Comparison of ENCODE assay signal across 1 cellular context in the genomic region with DNA sequence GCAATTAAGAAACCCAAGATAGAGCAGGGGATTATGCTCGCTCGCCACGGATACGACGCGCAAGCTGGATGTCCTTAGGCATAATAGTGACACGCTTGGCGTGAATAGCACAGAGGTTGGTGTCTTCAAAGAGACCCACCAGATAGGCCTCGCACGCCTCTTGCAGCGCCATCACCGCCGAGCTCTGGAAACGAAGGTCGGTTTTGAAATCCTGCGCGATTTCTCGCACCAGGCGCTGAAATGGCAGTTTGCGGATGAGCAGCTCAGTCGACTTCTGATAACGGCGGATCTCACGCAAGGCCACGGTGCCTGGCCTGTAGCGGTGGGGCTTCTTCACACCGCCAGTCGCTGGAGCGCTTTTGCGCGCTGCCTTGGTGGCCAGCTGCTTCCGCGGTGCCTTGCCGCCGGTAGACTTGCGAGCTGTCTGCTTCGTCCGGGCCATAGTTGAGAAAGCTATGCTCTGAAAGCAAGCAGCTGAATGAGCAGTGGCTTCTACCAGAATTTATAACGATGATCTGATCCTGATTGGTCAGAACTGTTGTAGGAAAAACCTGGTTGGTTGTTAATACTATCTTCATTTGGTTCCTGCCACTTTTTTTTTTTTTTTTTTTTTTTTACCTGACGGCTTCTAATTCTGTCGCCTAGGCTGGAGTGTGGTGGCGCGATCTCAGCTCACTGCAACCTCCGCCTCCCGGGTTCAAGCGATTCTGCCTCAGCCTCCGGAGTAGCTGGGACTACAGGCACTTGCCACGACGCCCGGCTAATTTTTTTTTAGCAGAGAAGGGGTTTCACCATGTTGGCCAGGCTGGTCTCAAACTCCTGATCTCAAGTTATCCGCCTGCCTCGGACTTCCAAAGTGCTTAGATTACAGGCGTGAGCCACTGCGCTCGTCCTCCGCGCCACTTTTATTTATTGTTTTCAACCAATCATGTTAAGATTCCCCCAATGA.
TF ChIP-seq lines count a peak whose summit lies in the region.

No MANE protein-coding gene starts in this region.

TF ChIP-seq in SK-N-SH, 30 proteins besides CTCF, POLR2A, EP300 and RAD21:
- TF ChIP-seq ELF1 (IDR thresholded peaks at IDR 0.05), result peak; percentile 38
- peak; percentile 43; the same call in 1 of the 2 replicates for TF ChIP-seq TCF12 (IDR thresholded peaks at IDR 0.05)
- TF ChIP-seq SMC3 (IDR thresholded peaks at IDR 0.05; ENCODE audit: low read depth, low read length), result no peak
- TF ChIP-seq FOSL2 (IDR thresholded peaks at IDR 0.05; ENCODE audit: borderline replicate concordance, low read depth), result no peak
- TF ChIP-seq, protein P1, sequence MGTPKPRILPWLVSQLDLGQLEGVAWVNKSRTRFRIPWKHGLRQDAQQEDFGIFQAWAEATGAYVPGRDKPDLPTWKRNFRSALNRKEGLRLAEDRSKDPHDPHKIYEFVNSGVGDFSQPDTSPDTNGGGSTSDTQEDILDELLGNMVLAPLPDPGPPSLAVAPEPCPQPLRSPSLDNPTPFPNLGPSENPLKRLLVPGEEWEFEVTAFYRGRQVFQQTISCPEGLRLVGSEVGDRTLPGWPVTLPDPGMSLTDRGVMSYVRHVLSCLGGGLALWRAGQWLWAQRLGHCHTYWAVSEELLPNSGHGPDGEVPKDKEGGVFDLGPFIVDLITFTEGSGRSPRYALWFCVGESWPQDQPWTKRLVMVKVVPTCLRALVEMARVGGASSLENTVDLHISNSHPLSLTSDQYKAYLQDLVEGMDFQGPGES (IDR thresholded peaks at IDR 0.05; ENCODE audit: low read depth, low read length), result peak; percentile 67
- TF ChIP-seq YY1 (IDR thresholded peaks at IDR 0.05; ENCODE audit: low read depth), result 0 out of 2 replicates have a peak, but pooled peaks have one; percentile 29
- no peak for TF ChIP-seq TEAD4 (IDR thresholded peaks at IDR 0.05; ENCODE audit: borderline replicate concordance, insufficient read depth)
- peak; percentile 35; the same call in 1 of the 2 replicates for TF ChIP-seq FOXJ3 (CRISPR knock-in tag; IDR thresholded peaks at IDR 0.05)
- TF ChIP-seq TAF1 (IDR thresholded peaks at IDR 0.05; ENCODE audit: borderline replicate concordance, low read depth, low read length), result peak; percentile 84; the same call in 1 of the 2 replicates
- TF ChIP-seq, protein P2, sequence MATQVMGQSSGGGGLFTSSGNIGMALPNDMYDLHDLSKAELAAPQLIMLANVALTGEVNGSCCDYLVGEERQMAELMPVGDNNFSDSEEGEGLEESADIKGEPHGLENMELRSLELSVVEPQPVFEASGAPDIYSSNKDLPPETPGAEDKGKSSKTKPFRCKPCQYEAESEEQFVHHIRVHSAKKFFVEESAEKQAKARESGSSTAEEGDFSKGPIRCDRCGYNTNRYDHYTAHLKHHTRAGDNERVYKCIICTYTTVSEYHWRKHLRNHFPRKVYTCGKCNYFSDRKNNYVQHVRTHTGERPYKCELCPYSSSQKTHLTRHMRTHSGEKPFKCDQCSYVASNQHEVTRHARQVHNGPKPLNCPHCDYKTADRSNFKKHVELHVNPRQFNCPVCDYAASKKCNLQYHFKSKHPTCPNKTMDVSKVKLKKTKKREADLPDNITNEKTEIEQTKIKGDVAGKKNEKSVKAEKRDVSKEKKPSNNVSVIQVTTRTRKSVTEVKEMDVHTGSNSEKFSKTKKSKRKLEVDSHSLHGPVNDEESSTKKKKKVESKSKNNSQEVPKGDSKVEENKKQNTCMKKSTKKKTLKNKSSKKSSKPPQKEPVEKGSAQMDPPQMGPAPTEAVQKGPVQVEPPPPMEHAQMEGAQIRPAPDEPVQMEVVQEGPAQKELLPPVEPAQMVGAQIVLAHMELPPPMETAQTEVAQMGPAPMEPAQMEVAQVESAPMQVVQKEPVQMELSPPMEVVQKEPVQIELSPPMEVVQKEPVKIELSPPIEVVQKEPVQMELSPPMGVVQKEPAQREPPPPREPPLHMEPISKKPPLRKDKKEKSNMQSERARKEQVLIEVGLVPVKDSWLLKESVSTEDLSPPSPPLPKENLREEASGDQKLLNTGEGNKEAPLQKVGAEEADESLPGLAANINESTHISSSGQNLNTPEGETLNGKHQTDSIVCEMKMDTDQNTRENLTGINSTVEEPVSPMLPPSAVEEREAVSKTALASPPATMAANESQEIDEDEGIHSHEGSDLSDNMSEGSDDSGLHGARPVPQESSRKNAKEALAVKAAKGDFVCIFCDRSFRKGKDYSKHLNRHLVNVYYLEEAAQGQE (IDR thresholded peaks at IDR 0.05; ENCODE audit: low read depth, low read length), result peak; percentile 31; the same call in 1 of the 2 replicates
- TF ChIP-seq JUND (IDR thresholded peaks at IDR 0.05), result peak; percentile 26; the same call in 1 of the 2 replicates
- TF ChIP-seq, protein P3, sequence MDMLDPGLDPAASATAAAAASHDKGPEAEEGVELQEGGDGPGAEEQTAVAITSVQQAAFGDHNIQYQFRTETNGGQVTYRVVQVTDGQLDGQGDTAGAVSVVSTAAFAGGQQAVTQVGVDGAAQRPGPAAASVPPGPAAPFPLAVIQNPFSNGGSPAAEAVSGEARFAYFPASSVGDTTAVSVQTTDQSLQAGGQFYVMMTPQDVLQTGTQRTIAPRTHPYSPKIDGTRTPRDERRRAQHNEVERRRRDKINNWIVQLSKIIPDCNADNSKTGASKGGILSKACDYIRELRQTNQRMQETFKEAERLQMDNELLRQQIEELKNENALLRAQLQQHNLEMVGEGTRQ (IDR thresholded peaks at IDR 0.05; ENCODE audit: borderline replicate concordance, low read depth, low read length), result no peak
- TF ChIP-seq, protein P4, sequence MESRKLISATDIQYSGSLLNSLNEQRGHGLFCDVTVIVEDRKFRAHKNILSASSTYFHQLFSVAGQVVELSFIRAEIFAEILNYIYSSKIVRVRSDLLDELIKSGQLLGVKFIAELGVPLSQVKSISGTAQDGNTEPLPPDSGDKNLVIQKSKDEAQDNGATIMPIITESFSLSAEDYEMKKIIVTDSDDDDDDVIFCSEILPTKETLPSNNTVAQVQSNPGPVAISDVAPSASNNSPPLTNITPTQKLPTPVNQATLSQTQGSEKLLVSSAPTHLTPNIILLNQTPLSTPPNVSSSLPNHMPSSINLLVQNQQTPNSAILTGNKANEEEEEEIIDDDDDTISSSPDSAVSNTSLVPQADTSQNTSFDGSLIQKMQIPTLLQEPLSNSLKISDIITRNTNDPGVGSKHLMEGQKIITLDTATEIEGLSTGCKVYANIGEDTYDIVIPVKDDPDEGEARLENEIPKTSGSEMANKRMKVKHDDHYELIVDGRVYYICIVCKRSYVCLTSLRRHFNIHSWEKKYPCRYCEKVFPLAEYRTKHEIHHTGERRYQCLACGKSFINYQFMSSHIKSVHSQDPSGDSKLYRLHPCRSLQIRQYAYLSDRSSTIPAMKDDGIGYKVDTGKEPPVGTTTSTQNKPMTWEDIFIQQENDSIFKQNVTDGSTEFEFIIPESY (IDR thresholded peaks at IDR 0.05; ENCODE audit: borderline replicate concordance, low read depth), result peak; percentile 94
- TF ChIP-seq, protein P5, sequence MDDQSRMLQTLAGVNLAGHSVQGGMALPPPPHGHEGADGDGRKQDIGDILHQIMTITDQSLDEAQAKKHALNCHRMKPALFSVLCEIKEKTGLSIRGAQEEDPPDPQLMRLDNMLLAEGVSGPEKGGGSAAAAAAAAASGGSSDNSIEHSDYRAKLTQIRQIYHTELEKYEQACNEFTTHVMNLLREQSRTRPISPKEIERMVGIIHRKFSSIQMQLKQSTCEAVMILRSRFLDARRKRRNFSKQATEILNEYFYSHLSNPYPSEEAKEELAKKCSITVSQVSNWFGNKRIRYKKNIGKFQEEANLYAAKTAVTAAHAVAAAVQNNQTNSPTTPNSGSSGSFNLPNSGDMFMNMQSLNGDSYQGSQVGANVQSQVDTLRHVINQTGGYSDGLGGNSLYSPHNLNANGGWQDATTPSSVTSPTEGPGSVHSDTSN (IDR thresholded peaks at IDR 0.05), result peak; percentile 26; the same call in 1 of the 2 replicates
- no peak for TF ChIP-seq GATA2 (CRISPR knock-in tag; IDR thresholded peaks at IDR 0.05)
- peak; percentile 98 for TF ChIP-seq POLR2AphosphoS5 (IDR thresholded peaks at IDR 0.05; ENCODE audit: low read depth, low read length)
- TF ChIP-seq RXRA (IDR thresholded peaks at IDR 0.05; ENCODE audit: borderline replicate concordance, low read depth), result 0 out of 2 replicates have a peak, but pooled peaks have one; percentile 17
- no peak for TF ChIP-seq GABPA (IDR thresholded peaks at IDR 0.05; ENCODE audit: low read depth)
- no peak; the same call in 1 of the 2 replicates for TF ChIP-seq NFIC (IDR thresholded peaks at IDR 0.05; ENCODE audit: borderline replicate concordance)
- TF ChIP-seq FOXM1 (IDR thresholded peaks at IDR 0.05; ENCODE audit: low read depth), result no peak
- TF ChIP-seq EZH2phosphoT487 (IDR thresholded peaks at IDR 0.05; ENCODE audit: borderline replicate concordance, low read depth), result no peak
- TF ChIP-seq RFX5 (IDR thresholded peaks at IDR 0.05; ENCODE audit: low read length), result peak; percentile 75; the same call in 1 of the 2 replicates
- TF ChIP-seq NRF1 (IDR thresholded peaks at IDR 0.05; ENCODE audit: low read depth, low read length), result no peak
- TF ChIP-seq, protein P6, sequence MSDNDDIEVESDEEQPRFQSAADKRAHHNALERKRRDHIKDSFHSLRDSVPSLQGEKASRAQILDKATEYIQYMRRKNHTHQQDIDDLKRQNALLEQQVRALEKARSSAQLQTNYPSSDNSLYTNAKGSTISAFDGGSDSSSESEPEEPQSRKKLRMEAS (IDR thresholded peaks at IDR 0.05; ENCODE audit: low read depth), result peak; percentile 65; the same call in 1 of the 2 replicates
- TF ChIP-seq RCOR1 (IDR thresholded peaks at IDR 0.05; ENCODE audit: low read length), result peak; percentile 65
- TF ChIP-seq MXI1 (IDR thresholded peaks at IDR 0.05; ENCODE audit: low read depth, low read length), result peak; percentile 55; the same call in 1 of the 2 replicates
- TF ChIP-seq SIN3A (IDR thresholded peaks at IDR 0.05; ENCODE audit: borderline replicate concordance, low read depth, low read length), result peak; percentile 71; the same call in 1 of the 2 replicates
- no peak for TF ChIP-seq MEF2A (IDR thresholded peaks at IDR 0.05; ENCODE audit: borderline replicate concordance, low read depth)
- TF ChIP-seq, protein P7, sequence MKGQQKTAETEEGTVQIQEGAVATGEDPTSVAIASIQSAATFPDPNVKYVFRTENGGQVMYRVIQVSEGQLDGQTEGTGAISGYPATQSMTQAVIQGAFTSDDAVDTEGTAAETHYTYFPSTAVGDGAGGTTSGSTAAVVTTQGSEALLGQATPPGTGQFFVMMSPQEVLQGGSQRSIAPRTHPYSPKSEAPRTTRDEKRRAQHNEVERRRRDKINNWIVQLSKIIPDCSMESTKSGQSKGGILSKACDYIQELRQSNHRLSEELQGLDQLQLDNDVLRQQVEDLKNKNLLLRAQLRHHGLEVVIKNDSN (IDR thresholded peaks at IDR 0.05; ENCODE audit: borderline replicate concordance, low read depth), result no peak
- peak; percentile 63 for TF ChIP-seq CHD2 (IDR thresholded peaks at IDR 0.05; ENCODE audit: low read length, partially characterized antibody)
TF ChIP-seq in SK-N-SH: peak in this region for 18.
